8 cellular contexts compared by ENCODE assay signal in the genomic region with DNA sequence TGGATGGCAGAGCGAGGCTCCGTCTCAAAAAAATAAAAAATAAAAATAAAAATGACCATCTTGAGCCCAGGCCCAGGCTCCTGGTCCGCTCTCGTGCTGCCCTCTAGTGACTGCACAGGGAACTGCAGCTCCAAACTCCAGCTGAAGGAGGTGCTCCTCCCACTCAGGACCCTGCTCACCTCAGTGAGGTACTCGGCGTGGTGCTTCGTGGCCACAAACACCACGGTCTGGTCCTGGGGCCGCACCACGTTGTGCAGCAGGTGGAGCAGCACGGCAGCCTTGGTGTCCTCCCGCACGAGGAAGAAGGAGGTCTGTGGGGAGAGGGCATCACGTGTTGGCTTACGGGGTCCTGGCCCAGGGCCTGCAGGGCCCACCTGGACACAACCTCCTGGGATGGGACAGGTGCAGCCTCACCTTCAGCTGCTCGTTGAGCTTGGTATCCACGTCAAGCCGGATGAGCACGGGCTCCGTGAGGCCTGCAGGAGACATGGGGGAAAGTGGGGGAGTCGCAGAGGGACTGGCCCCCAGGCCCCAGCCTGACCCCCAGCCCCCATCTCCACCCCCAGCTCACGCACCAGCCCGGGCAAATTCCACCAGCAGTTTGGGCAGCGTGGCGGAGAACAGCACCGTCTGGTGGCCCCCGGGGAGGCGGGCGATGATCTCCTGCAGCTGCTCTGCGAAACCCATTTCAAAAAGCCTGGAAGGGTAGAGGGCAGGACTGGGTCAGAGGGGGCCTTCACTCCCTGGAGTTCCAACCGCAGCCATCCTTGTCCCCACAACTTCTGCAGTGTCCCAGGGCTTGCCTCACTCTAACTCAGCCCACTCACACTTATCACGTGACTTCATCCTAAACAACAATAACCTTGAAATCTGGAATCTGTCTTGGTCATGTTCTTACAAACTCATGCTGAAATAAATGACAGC. TPM values are rescaled to one million over a fixed set of nuclear protein-coding genes. Genes with fewer than 3 reads are reported as not detected.
DNase-seq lines count a peak whose midpoint lies in the region; ATAC-seq and TF ChIP-seq lines count a peak whose summit lies in the region.

No MANE protein-coding gene starts in this region.

- CTCF ChIA-PET in RWPE1 (lab: Yijun Ruan, JAX): interaction anchor here (0.6 to 1.8 kb wide), 12 partner anchors 8 to 738 kb away, joined by 3 to 8 read pairs (median 4); a partner anchor contains a TSS

- DNase-seq in DMS153 (lab: John Stamatoyannopoulos, UW) (peak; percentile 7), HFF-Myc (ENCODE audit: extremely low read depth, low read depth) (no peak), RWPE1 (ENCODE audit: low spot score) (peak; percentile 78), germinal center (ENCODE audit: low spot score) (peak; percentile 86), posterior vena cava (ENCODE audit: low spot score) (peak; percentile 93), uterus (peak; percentile 62 to 64)
- peak; percentile 73 for DNase-seq in activated gamma-delta T cell treated with anti-CD3 and anti-CD28 coated beads, Interleukin-2, amount 50 U/mL, for 16 hours (ENCODE audit: low read depth)

- intact Hi-C loops in posterior vena cava (cut with DNase I) (no loop called here), uterus (cut with DNase I; ENCODE audit: low total_unique reads) (no loop called here)

- no peak for TF ChIP-seq POLR2A in uterus (IDR thresholded peaks at IDR 0.05)

- POLR2A ChIA-PET in RWPE1 (lab: Yijun Ruan, JAX; ENCODE audit: low non-redundant PET): no interaction called here

- H3K27ac ChIP-seq in RWPE1 (peak overlapping the region; percentile 44), uterus (no peak overlapping the region)

- H3K4me1 ChIP-seq in uterus: no peaks in the 10 kb centered on the region

- no peak for ATAC-seq in HG02884 (IDR thresholded peaks at IDR 0.05; ENCODE audit: unreplicated experiment)

- no peaks in the 10 kb centered on the region for H3K9me3 ChIP-seq in uterus

- H3K4me3 ChIP-seq in HFF-Myc (replicated peaks; ENCODE audit: low read depth, low read length) (no peak overlapping the region), uterus (no peak overlapping the region)

- TF ChIP-seq CTCF in HFF-Myc (IDR thresholded peaks at IDR 0.05; ENCODE audit: low read depth, low read length, missing control alignments) (peak; percentile 99), RWPE1 (conservative IDR thresholded peaks at IDR 0.05; ENCODE audit: low read depth) (peak; percentile 97), uterus (IDR thresholded peaks at IDR 0.05) (peak; percentile 74 to 96 (median 83))

- no peaks in the 10 kb centered on the region for H3K27me3 ChIP-seq in uterus

- H3K36me3 ChIP-seq in uterus: no peaks in the 10 kb centered on the region

RNA-seq across cellular contexts. Expression of a gene that starts 10.6 kb away (rescaled TPM):
- total RNA-seq in posterior vena cava (10 to 100 TPM; 37.0 to 47.6 TPM), uterus (10 to 100 TPM; 36.0 to 66.5 (median 59.0) TPM)

RNA-seq across cellular contexts. Expression of a gene that starts 10.8 kb away (rescaled TPM):
- total RNA-seq in posterior vena cava (1 to 10 TPM; 6.6 to 9.7 TPM), uterus (10 to 100 TPM in 3 of 4 donors, 1 to 10 TPM in 1; 5.0 to 19.0 (median 11.0) TPM)

RNA-seq across cellular contexts. Expression of a gene that starts 25.2 kb away (rescaled TPM):
- total RNA-seq in posterior vena cava (not detected), uterus (1 to 10 TPM in 1 of 4 donors, under 1 TPM in 1, not detected in 2; 0.67 to 2.6 TPM)

RNA-seq across cellular contexts. Expression of a gene that starts 39.2 kb away (rescaled TPM):
- total RNA-seq in posterior vena cava (not detected), uterus (1 to 10 TPM in 1 of 4 donors, not detected in 3; 6.8 TPM)

RNA-seq across cellular contexts. Expression of a gene that starts 46.5 kb away (rescaled TPM):
- 10 to 100 TPM; 28.8 to 50.8 TPM for total RNA-seq in posterior vena cava
- 10 to 100 TPM; 21.4 to 79.8 (median 52.9) TPM for total RNA-seq in uterus
